In genomic region chr3:79337798-79338197, GRCh38 we compare ENCODE assay signal across 1 cellular context.
TF ChIP-seq lines count a peak whose summit lies in the region.

No MANE protein-coding gene starts in this region.

TF ChIP-seq in HepG2, 621 proteins besides CTCF, POLR2A, EP300 and RAD21 (continued from another document):
- TF ChIP-seq LRRFIP1 (CRISPR knock-in tag; conservative IDR thresholded peaks at IDR 0.05) (no peak), ZNF557 (CRISPR knock-in tag; IDR thresholded peaks at IDR 0.05) (no peak)
